13 cellular contexts compared by ENCODE assay signal in genomic region chr17:59160203-59161025, GRCh38. TPM values are rescaled to one million over a fixed set of nuclear protein-coding genes. Genes with fewer than 3 reads are reported as not detected.
DNase-seq lines count a peak whose midpoint lies in the region; ATAC-seq, FAIRE-seq and TF ChIP-seq lines count a peak whose summit lies in the region.
"Had no signal": no experiment of that assay in that cellular context is flagged by ENCODE, and none has a peak within 500 bp of the region (broad histone marks: within the 10 kb centered on the region; RNA-seq: fewer than 3 reads in every experiment).

No MANE protein-coding gene starts in this region.

- in situ Hi-C loops in Panc1 (cut with HindIII; ENCODE audit: low pct_unique_long_range_greater_than_20kb, low sequenced_read_pairs): no loop called here

- no TSS peak for BruUV-seq in Panc1 (replicated peaks; lab: Mats Ljungman, UMichigan)

- H3K36me3 ChIP-seq in Panc1 (ENCODE audit: control insufficient read depth, insufficient read depth, low read length) (peaks cover 5% of the 10 kb centered on the region), endodermal cell (ENCODE audit: control insufficient read depth, insufficient read depth, low read length) (peaks cover 6% of the 10 kb centered on the region), small intestine (ENCODE audit: control insufficient read depth in 2 of 2, insufficient read depth in 2 of 2, low read length in 2 of 2) (no peaks in the 10 kb centered on the region)
- H3K36me3 ChIP-seq: heart right ventricle, right lobe of liver had no signal

- H3K4me3 Mint-ChIP-seq in endodermal cell: no peak overlapping the region

- TF ChIP-seq CTCF in Panc1 (IDR thresholded peaks at IDR 0.05) (no peak), endodermal cell (conservative IDR thresholded peaks at IDR 0.05) (no peak)

- H3K27ac ChIP-seq in Panc1 (ENCODE audit: low read length) (peak overlapping the region; percentile 95), endodermal cell (ENCODE audit: low read depth, low read length) (no peak overlapping the region), small intestine (ENCODE audit: low read depth in 1 of 2, low read length in 1 of 2) (peak overlapping the region in 1 of 2 donors; percentile 65)
- H3K27ac ChIP-seq: right lobe of liver, SK-N-MC had no signal

- peaks cover 13% of the 10 kb centered on the region for H3K4me1 Mint-ChIP-seq in endodermal cell

- H3K27me3 ChIP-seq in Panc1 (ENCODE audit: control insufficient read depth, insufficient read depth, low read length) (no peaks in the 10 kb centered on the region), endodermal cell (ENCODE audit: control insufficient read depth, insufficient read depth, low read length, poor library complexity, severe bottlenecking) (no peaks in the 10 kb centered on the region), small intestine (ENCODE audit: control insufficient read depth in 2 of 2, insufficient read depth in 2 of 2, low read length in 2 of 2) (no peaks in the 10 kb centered on the region)
- H3K27me3 ChIP-seq: heart right ventricle, right lobe of liver had no signal

- TF ChIP-seq POLR2A in H54 (IDR thresholded peaks at IDR 0.05; ENCODE audit: low read depth, low read length): no peak

- intact Hi-C loops in Panc1 (cut with micrococcal nuclease; ENCODE audit: unreplicated experiment): no loop called here

- peak; percentile 24 for DNase-seq in activated CD8-positive, alpha-beta memory T cell treated with anti-CD3 and anti-CD28 coated beads for 24 hours
- DNase-seq in activated CD8-positive, alpha-beta memory T cell treated with anti-CD3 and anti-CD28 coated beads, Interleukin-2, amount 50 U/mL, for 4 hours: no peak
- no peak for DNase-seq in Panc1 (ENCODE audit: low read depth, low spot score)
- DNase-seq in endodermal cell: peak; percentile 26
- DNase-seq in small intestine: peak; percentile 32
- DNase-seq in COR-L47 (lab: John Stamatoyannopoulos, UW): no peak
- no peak for DNase-seq in H54 (ENCODE audit: insufficient read length, low spot score)
- DNase-seq: heart right ventricle, midbrain, NCI-H1092 treated with DMSO at 0.1 percent for 48 hours, right lobe of liver had no signal

- H3K9me3 ChIP-seq in Panc1 (ENCODE audit: control insufficient read depth, insufficient read depth, low read depth, low read length) (no peaks in the 10 kb centered on the region), endodermal cell (ENCODE audit: control insufficient read depth, low read length) (no peaks in the 10 kb centered on the region), small intestine (ENCODE audit: control insufficient read depth, low read depth) (no peaks in the 10 kb centered on the region)
- H3K9me3 ChIP-seq: heart right ventricle, right lobe of liver had no signal

- peak overlapping the region; percentile 58 for H3K27ac Mint-ChIP-seq in endodermal cell

- peaks cover 23% of the 10 kb centered on the region for H3K4me1 ChIP-seq in Panc1 (ENCODE audit: control insufficient read depth, insufficient read depth, low read length)
- H3K4me1 ChIP-seq in endodermal cell (ENCODE audit: control insufficient read depth, insufficient read depth, low read length): no peaks in the 10 kb centered on the region
- H3K4me1 ChIP-seq in small intestine (ENCODE audit: control insufficient read depth in 2 of 2, insufficient read depth in 1 of 2, low read depth in 1 of 2, low read length in 1 of 2): no peaks in the 10 kb centered on the region

- peak overlapping the region; percentile 30 to 41 for H3K4me3 ChIP-seq in Panc1 (ENCODE audit: low read depth in 2 of 2, low read length in 2 of 2)
- H3K4me3 ChIP-seq in endodermal cell (ENCODE audit: low read length): no peak overlapping the region
- H3K4me3 ChIP-seq in small intestine (ENCODE audit: low read depth in 1 of 2, low read length in 2 of 2): no peak overlapping the region
- H3K4me3 ChIP-seq: heart right ventricle, right lobe of liver, SK-N-MC had no signal

- ATAC-seq in Panc1 (0 out of 2 replicates have a peak, but pooled peaks have one; percentile 48), GM21576 (IDR thresholded peaks at IDR 0.05; ENCODE audit: unreplicated experiment) (no peak)
- ATAC-seq: heart right ventricle, right lobe of liver had no signal

- H3K27me3 Mint-ChIP-seq in endodermal cell (ENCODE audit: insufficient read depth): no peaks in the 10 kb centered on the region

- 95 to 97% methylated on average over 5 to 8 of the region's 9 CpGs for WGBS in endodermal cell (ENCODE audit: insufficient coverage in 1 of 2, insufficient read length in 1 of 2), 2 experiments
- WGBS in small intestine, 3 donors: 78 to 85% (median 79%) methylated on average over 9 of the region's 9 CpGs

- H3K36me3 Mint-ChIP-seq in endodermal cell (ENCODE audit: low read depth): peaks cover 3% of the 10 kb centered on the region

- no peaks in the 10 kb centered on the region for H3K9me3 Mint-ChIP-seq in endodermal cell

- CTCF ChIA-PET in Panc1 (lab: Charles Lee): no interaction called here

- POLR2A ChIA-PET in Panc1 (lab: Charles Lee): interaction anchor here (0.5 kb wide), 1 partner anchor 50 kb away, joined by 5 read pairs; no protein-coding TSS in a partner anchor

- no peak for FAIRE-seq in small intestine (lab: Jason Lieb, UNC)
- FAIRE-seq in H54 (lab: Jason Lieb, UNC): no peak

- no peak overlapping the region for H3K9ac ChIP-seq in endodermal cell (ENCODE audit: extremely low read depth, low read length, poor library complexity, severe bottlenecking)

RNA-seq across cellular contexts. Expression of gene PRR11, which starts 4.9 kb away (rescaled TPM):
- total RNA-seq in Panc1 (2021; ENCODE audit: unreplicated experiment) (39.8 TPM), endodermal cell (10 to 100 TPM; 52.5 to 58.5 TPM)
- 12.7 TPM for polyA plus RNA-seq in Panc1 (2012; ENCODE audit: insufficient read length)
- 78.6 TPM for polyA plus RNA-seq in endodermal cell (2013, experiment 1 of 2)
- polyA plus RNA-seq in endodermal cell (2013, experiment 2 of 2): 79.7 TPM
- polyA plus RNA-seq in small intestine: 10 to 100 TPM in 1 of 3 donors, 1 to 10 TPM in 1, under 1 TPM in 1; 0.67 to 15.2 (median 1.6) TPM

RNA-seq across cellular contexts. Expression of gene SKA2, which starts 5.4 kb away (rescaled TPM):
- total RNA-seq in Panc1 (2021; ENCODE audit: unreplicated experiment) (30.3 TPM), endodermal cell (10 to 100 TPM; 62.4 to 67.3 TPM)
- polyA plus RNA-seq in Panc1 (2012; ENCODE audit: insufficient read length): 9.2 TPM
- 139 TPM for polyA plus RNA-seq in endodermal cell (2013, experiment 1 of 2)
- 136 TPM for polyA plus RNA-seq in endodermal cell (2013, experiment 2 of 2)
- 10 to 100 TPM; 28.6 to 43.6 (median 36.0) TPM for polyA plus RNA-seq in small intestine

RNA-seq across cellular contexts. Expression of gene SMG8, which starts 49.4 kb away (rescaled TPM):
- total RNA-seq in Panc1 (2021; ENCODE audit: unreplicated experiment): 11.9 TPM
- 6.6 TPM for polyA plus RNA-seq in Panc1 (2012; ENCODE audit: insufficient read length)
- 10 to 100 TPM; 22.5 to 24.0 TPM for total RNA-seq in endodermal cell
- polyA plus RNA-seq in endodermal cell (2013, experiment 1 of 2): 21.1 TPM
- polyA plus RNA-seq in endodermal cell (2013, experiment 2 of 2): 19.5 TPM
- polyA plus RNA-seq in small intestine: 1 to 10 TPM; 2.2 to 5.5 (median 3.0) TPM

RNA-seq across cellular contexts. Expression of gene TRIM37, which starts 53.7 kb away (rescaled TPM):
- total RNA-seq in Panc1 (2021; ENCODE audit: unreplicated experiment): 43.3 TPM
- 19.0 TPM for polyA plus RNA-seq in Panc1 (2012; ENCODE audit: insufficient read length)
- 10 to 100 TPM; 43.6 to 64.6 TPM for total RNA-seq in endodermal cell
- polyA plus RNA-seq in endodermal cell (2013, experiment 1 of 2): 36.6 TPM
- 35.2 TPM for polyA plus RNA-seq in endodermal cell (2013, experiment 2 of 2)
- 10 to 100 TPM in 1 of 3 donors, 1 to 10 TPM in 2; 5.6 to 11.3 (median 5.9) TPM for polyA plus RNA-seq in small intestine

RNA-seq across cellular contexts. Expression of gene GDPD1, which starts 59.9 kb away (rescaled TPM):
- total RNA-seq in Panc1 (2021; ENCODE audit: unreplicated experiment) (0.26 TPM), endodermal cell (10 to 100 TPM; 23.2 to 42.1 TPM)
- 0.97 TPM for polyA plus RNA-seq in Panc1 (2012; ENCODE audit: insufficient read length)
- 13.6 TPM for polyA plus RNA-seq in endodermal cell (2013, experiment 1 of 2)
- polyA plus RNA-seq in endodermal cell (2013, experiment 2 of 2): 12.4 TPM
- polyA plus RNA-seq in small intestine: 1 to 10 TPM; 2.7 to 4.2 (median 4.0) TPM

Comparison
In these comparisons a context has a peak if more than half of its experiments do, and no peak if none do; other contexts are left out.
1. DNase-seq: peak in activated CD8-positive, alpha-beta memory T cell treated with anti-CD3 and anti-CD28 coated beads for 24 hours (single experiment), endodermal cell (single experiment) and small intestine (single experiment); none in activated CD8-positive, alpha-beta memory T cell treated with anti-CD3 and anti-CD28 coated beads, Interleukin-2, amount 50 U/mL, for 4 hours (single experiment), Panc1 (single experiment), COR-L47 (single experiment) and H54 (single experiment).
2. H3K4me3 ChIP-seq: peak in Panc1 (2 of 2); none in endodermal cell (single experiment) and small intestine (0 of 2).